ENCODE assay signal across 12 cellular contexts in the genomic region with DNA sequence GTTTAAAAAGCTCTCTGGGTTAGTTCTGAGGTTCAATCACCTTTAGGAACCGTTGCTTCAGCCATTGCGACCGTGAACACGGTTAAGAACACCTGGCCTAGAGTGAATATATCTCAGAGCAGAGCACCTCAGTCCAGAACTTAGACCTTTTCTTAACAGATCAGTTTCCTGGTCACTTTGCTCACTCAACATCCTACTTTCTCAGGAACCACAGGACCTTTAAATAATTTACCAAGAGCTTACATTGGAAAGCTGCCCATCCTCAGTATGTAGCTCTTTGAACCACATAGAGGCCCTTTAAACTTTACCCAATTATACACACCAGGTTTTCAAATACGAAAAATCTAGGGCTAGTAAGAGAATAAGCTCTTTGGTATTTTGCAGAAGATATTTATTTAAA.
DNase-seq lines count a peak whose midpoint lies in the region; ATAC-seq, FAIRE-seq and TF ChIP-seq lines count a peak whose summit lies in the region.
"Had no signal": no experiment of that assay in that cellular context is flagged by ENCODE, and none has a peak within 500 bp of the region (broad histone marks: within the 10 kb centered on the region; RNA-seq: fewer than 3 reads in every experiment).

No MANE protein-coding gene starts in this region.

- H3K4me1 ChIP-seq in mesenchymal stem cell (ENCODE audit: control insufficient read depth, insufficient read depth, low read depth, low read length) (peaks cover 3% of the 10 kb centered on the region), left ventricle myocardium inferior (peaks cover 11% of the 10 kb centered on the region)

- H2AFZ ChIP-seq in mesenchymal stem cell (ENCODE audit: low read depth, low read length): no peak overlapping the region

- H3K9ac ChIP-seq in mesenchymal stem cell (ENCODE audit: low read length): no peak overlapping the region

- H2AK5ac ChIP-seq in mesenchymal stem cell (ENCODE audit: low read length, severe bottlenecking): no peak overlapping the region

- 98% methylated on average over 4 of the region's 5 CpGs for WGBS in mesenchymal stem cell

- H3K18ac ChIP-seq in mesenchymal stem cell (ENCODE audit: low read depth in 1 of 2, low read length in 2 of 2): no peak overlapping the region

- DNase-seq in mesenchymal stem cell (no peak), NCI-H446 (lab: John Stamatoyannopoulos, UW) (no peak), GM12891 (ENCODE audit: insufficient read length, low spot score) (no peak), left ventricle myocardium inferior (no peak)
- no peak for DNase-seq in activated CD4-positive, alpha-beta T cell treated with anti-CD3 and anti-CD28 coated beads, Interleukin-2, amount 50 U/mL, for 1 hour
- DNase-seq: activated CD4-positive, alpha-beta T cell treated with anti-CD3 and anti-CD28 coated beads for 48 hours; adrenal gland; esophagus squamous epithelium had no signal

- FAIRE-seq in GM12891 (lab: Jason Lieb, UNC): no peak

- no peak overlapping the region for H2BK15ac ChIP-seq in mesenchymal stem cell (ENCODE audit: low read depth, poor library complexity, severe bottlenecking)

- intact Hi-C loops in left ventricle myocardium inferior (cut with micrococcal nuclease): no loop called here

- H3K4ac ChIP-seq in mesenchymal stem cell (ENCODE audit: low read depth in 1 of 2, low read length in 2 of 2): no peak overlapping the region

- H4K8ac ChIP-seq in mesenchymal stem cell (ENCODE audit: low read length): no peak overlapping the region

- H3K14ac ChIP-seq in mesenchymal stem cell (ENCODE audit: low read length in 2 of 2): no peak overlapping the region

- peak overlapping the region; percentile 36 for H3K27ac ChIP-seq in mesenchymal stem cell (ENCODE audit: low read length, poor library complexity, severe bottlenecking)
- H3K27ac ChIP-seq in left ventricle myocardium inferior (replicated peaks): no peak overlapping the region
- H3K27ac ChIP-seq: adrenal gland, esophagus squamous epithelium had no signal

- peaks cover 10% of the 10 kb centered on the region for H3K79me1 ChIP-seq in mesenchymal stem cell (replicated peaks; ENCODE audit: low read length, poor library complexity, severe bottlenecking)

- no peaks in the 10 kb centered on the region for H3K27me3 ChIP-seq in mesenchymal stem cell (ENCODE audit: control insufficient read depth in 1 of 2, insufficient read depth in 1 of 2, low read length in 2 of 2)
- H3K27me3 ChIP-seq in left ventricle myocardium inferior (ENCODE audit: low read depth): no peaks in the 10 kb centered on the region
- H3K27me3 ChIP-seq: adrenal gland, esophagus squamous epithelium had no signal

- TF ChIP-seq CTCF in left ventricle myocardium inferior (IDR thresholded peaks at IDR 0.05; ENCODE audit: borderline replicate concordance): no peak

- H2BK120ac ChIP-seq in mesenchymal stem cell (ENCODE audit: low read depth, low read length): no peak overlapping the region

- H2BK5ac ChIP-seq in mesenchymal stem cell (ENCODE audit: low read depth, low read length, poor library complexity, severe bottlenecking): no peak overlapping the region

- no peak overlapping the region for H3K23ac ChIP-seq in mesenchymal stem cell (ENCODE audit: low read length in 2 of 2)

- H3K36me3 ChIP-seq in mesenchymal stem cell (ENCODE audit: control insufficient read depth in 1 of 2, insufficient read depth in 2 of 2, low read depth in 1 of 2, low read length in 2 of 2) (no peaks in the 10 kb centered on the region), left ventricle myocardium inferior (no peaks in the 10 kb centered on the region)
- H3K36me3 ChIP-seq: adrenal gland, esophagus squamous epithelium had no signal

- no peak overlapping the region for H4K91ac ChIP-seq in mesenchymal stem cell (ENCODE audit: low read length)

- ATAC-seq in GM19043 (IDR thresholded peaks at IDR 0.05; ENCODE audit: low read depth, unreplicated experiment) (peak; percentile 63), HG02798 (IDR thresholded peaks at IDR 0.05; ENCODE audit: poor library complexity, unreplicated experiment) (peak; percentile 43), HG03571 (IDR thresholded peaks at IDR 0.05; ENCODE audit: unreplicated experiment) (peak; percentile 58)

- no peak for TF ChIP-seq POLR2A in GM12891 (IDR thresholded peaks at IDR 0.05; ENCODE audit: low read depth, low read length)

- H3K4me3 ChIP-seq in mesenchymal stem cell (ENCODE audit: insufficient read depth in 1 of 2, low read depth in 1 of 2, low read length in 2 of 2): no peak overlapping the region
- H3K4me3 ChIP-seq in left ventricle myocardium inferior: no peak overlapping the region
- H3K4me3 ChIP-seq: adrenal gland, esophagus squamous epithelium, lung had no signal

- H2BK12ac ChIP-seq in mesenchymal stem cell (ENCODE audit: low read length in 2 of 2): no peak overlapping the region

- no peaks in the 10 kb centered on the region for H3K9me3 ChIP-seq in mesenchymal stem cell (ENCODE audit: control insufficient read depth, low read length)
- no peaks in the 10 kb centered on the region for H3K9me3 ChIP-seq in left ventricle myocardium inferior (replicated peaks)
- H3K9me3 ChIP-seq: adrenal gland had no signal

- no peak overlapping the region for H3K4me2 ChIP-seq in mesenchymal stem cell (ENCODE audit: low read length, poor library complexity, severe bottlenecking)

TF ChIP-seq in GM12891, 5 proteins besides CTCF, POLR2A, EP300 and RAD21:
- TF ChIP-seq SPI1 (IDR thresholded peaks at IDR 0.05; ENCODE audit: low read depth, low read length): no peak
- TF ChIP-seq TAF1 (IDR thresholded peaks at IDR 0.05; ENCODE audit: low read depth, low read length): no peak
- TF ChIP-seq POLR2AphosphoS5 (IDR thresholded peaks at IDR 0.05; ENCODE audit: low read depth, low read length): no peak
- no peak for TF ChIP-seq POU2F2 (IDR thresholded peaks at IDR 0.05; ENCODE audit: low read depth, low read length)
- no peak for TF ChIP-seq PAX5 (IDR thresholded peaks at IDR 0.05; ENCODE audit: insufficient read depth, low read length, severe bottlenecking)
TF ChIP-seq in GM12891: peak in this region for 0.
